Comparison of ENCODE assay signal across 23 cellular contexts in genomic region chr14:39615352-39615751, GRCh38.
"Had no signal": no experiment of that assay in that cellular context is flagged by ENCODE, and none has a peak within 500 bp of the region (broad histone marks: within the 10 kb centered on the region; RNA-seq: fewer than 3 reads in every experiment).

No MANE protein-coding gene starts in this region.

- DNase-seq: activated B cell treated with CpG ODN at 0.5 μM for 24 hours; activated CD4-positive, alpha-beta T cell treated with anti-CD3 and anti-CD28 coated beads, Interleukin-2, amount 50 U/mL, for 1 hour; activated naive CD4-positive, alpha-beta T cell; activated T-cell treated with anti-CD3 and anti-CD28 coated beads for 4 hours; activated T-cell treated with anti-CD3 and anti-CD28 coated beads, Interleukin-2, amount 50 U/mL, for 72 hours; anterior cingulate cortex; body of pancreas; cerebellar nuclear complex; colonic mucosa; foreskin fibroblast; head of caudate nucleus; kidney glomerular epithelial cell; left lung; lower lobe of right lung; mucosa of descending colon; spleen; stimulated activated naive CD4-positive, alpha-beta T cell treated with Interleukin-2 at 50 U/mL for 16 hours; T-cell; uterus had no signal

- ATAC-seq: activated T-cell treated with anti-CD3 and anti-CD28 coated beads, Interleukin-2, amount 50 U/mL, for 72 hours; body of pancreas; esophagus mucosa; left lung; lower lobe of right lung; mucosa of descending colon; natural killer cell treated with Interleukin-12 subunit alpha and Interleukin-12 subunit beta and Interleukin-15 and Interleukin-18, amount 100 ng/mL, for 72 hours; T-cell had no signal

- H3K27me3 ChIP-seq: body of pancreas, colonic mucosa, left lung, right atrium auricular region, spleen, uterus had no signal

- H3K27ac ChIP-seq: body of pancreas, colonic mucosa, left lung, lower lobe of right lung, right atrium auricular region, spleen, thoracic aorta, uterus had no signal

- H3K4me3 ChIP-seq: body of pancreas, colonic mucosa, left lung, lower lobe of right lung, mucosa of descending colon, right atrium auricular region, spleen, thoracic aorta, uterus had no signal
